Comparison of ENCODE assay signal across 1 cellular context in genomic region chr2:176553685-176554106, GRCh38.
TF ChIP-seq lines count a peak whose summit lies in the region.

No MANE protein-coding gene starts in this region.

TF ChIP-seq in H1, 55 proteins besides CTCF, POLR2A, EP300 and RAD21 (continued from another document):
- TF ChIP-seq CHD7 (IDR thresholded peaks at IDR 0.05; ENCODE audit: insufficient replicate concordance, low read length) (no peak), JUND (IDR thresholded peaks at IDR 0.05; ENCODE audit: low read length) (no peak), TCF12 (IDR thresholded peaks at IDR 0.05; ENCODE audit: low read depth, low read length) (no peak), YY1 (IDR thresholded peaks at IDR 0.05; ENCODE audit: low read depth, low read length) (no peak), CHD2 (IDR thresholded peaks at IDR 0.05; ENCODE audit: low read length) (no peak), SRF (IDR thresholded peaks at IDR 0.05; ENCODE audit: low read depth, low read length) (no peak)
